Comparison of ENCODE assay signal across 14 cellular contexts in genomic region chr11:79314906-79315689, GRCh38.
DNase-seq lines count a peak whose midpoint lies in the region; ATAC-seq and TF ChIP-seq lines count a peak whose summit lies in the region.
"Had no signal": no experiment of that assay in that cellular context is flagged by ENCODE, and none has a peak within 500 bp of the region (broad histone marks: within the 10 kb centered on the region; RNA-seq: fewer than 3 reads in every experiment).

No MANE protein-coding gene starts in this region.

- CTCF ChIA-PET in MCF 10A (lab: Yijun Ruan, JAX), result interaction anchor here (0.6 to 1.1 kb wide), 3 partner anchors 9 to 224 kb away, joined by 3 read pairs; no protein-coding TSS in a partner anchor
- CTCF ChIA-PET in CD4-positive, alpha-beta memory T cell (lab: Charles Lee; ENCODE audit: partially characterized antibody), result no interaction called here

- H3K4me1 Mint-ChIP-seq in MCF 10A (ENCODE audit: insufficient read depth, unreplicated experiment), result peaks cover 3% of the 10 kb centered on the region
- H3K4me1 Mint-ChIP-seq in CD4-positive, alpha-beta memory T cell, result no peaks in the 10 kb centered on the region
- H3K4me1 Mint-ChIP-seq: activated naive CD4-positive, alpha-beta T cell treated with anti-CD3 and anti-CD28 coated beads, Interleukin-2, amount 50 U/mL, for 24 hours had no signal

- POLR2A ChIA-PET in MCF 10A (lab: Yijun Ruan, JAX), result interaction anchor here (0.6 kb wide), 1 partner anchor 72 kb away, joined by 3 read pairs; no protein-coding TSS in a partner anchor
- POLR2A ChIA-PET in CD4-positive, alpha-beta memory T cell (lab: Charles Lee; ENCODE audit: partially characterized antibody), result no interaction called here

- H3K27ac Mint-ChIP-seq in MCF 10A (ENCODE audit: low read depth, unreplicated experiment), result no peak overlapping the region
- H3K27ac Mint-ChIP-seq in CD4-positive, alpha-beta memory T cell, result no peak overlapping the region
- H3K27ac Mint-ChIP-seq: activated CD8-positive, alpha-beta T cell treated with anti-CD3 and anti-CD28 coated beads, Interleukin-2, amount 10 ng/mL, durations not matched to agents 7 days and 5 days; activated naive CD4-positive, alpha-beta T cell treated with anti-CD3 and anti-CD28 coated beads, Interleukin-2, amount 50 U/mL, for 24 hours; dendritic cell treated with granulocyte-macrophage colony-stimulating factor and Interleukin-4, amounts not matched to agents 40 ng/mL and 50 ng/mL, for 4 days had no signal

- H3K4me1 ChIP-seq in breast epithelium (no peaks in the 10 kb centered on the region), sigmoid colon (no peaks in the 10 kb centered on the region)
- H3K4me1 ChIP-seq in CD4-positive, alpha-beta memory T cell (ENCODE audit: insufficient read depth, low read length), result no peaks in the 10 kb centered on the region
- H3K4me1 ChIP-seq: suprapubic skin had no signal

- ATAC-seq in SK-N-SH treated with all-trans-retinoic acid at 6 μM for 48 hours, result 0 out of 3 replicates have a peak, but pooled peaks have one; percentile 39
- ATAC-seq: activated CD8-positive, alpha-beta T cell treated with anti-CD3 and anti-CD28 coated beads, Interleukin-2, amount 10 ng/mL, durations not matched to agents 7 days and 5 days had no signal

- DNase-seq in MCF 10A (ENCODE audit: unreplicated experiment), result peak; percentile 46
- no peak for DNase-seq in breast epithelium (ENCODE audit: low spot score in 2 of 2)
- peak; percentile 35 for DNase-seq in iPS DF 19.7 (ENCODE audit: low read depth, low spot score)
- no peak for DNase-seq in CD4-positive, alpha-beta memory T cell
- DNase-seq in sigmoid colon, result no peak
- DNase-seq in stimulated activated CD8-positive, alpha-beta memory T cell treated with anti-CD3 and anti-CD28 coated beads, Interleukin-4, amount 100 ng/mL, for 48 hours, result no peak
- no peak for DNase-seq in effector CD8-positive, alpha-beta T cell (lab: John Stamatoyannopoulos, UW)
- DNase-seq: activated CD8-positive, alpha-beta T cell treated with anti-CD3 and anti-CD28 coated beads, Interleukin-2, amount 10 ng/mL, durations not matched to agents 7 days and 5 days; MG63; NCI-H748 treated with DMSO at 0.1 percent for 48 hours had no signal

- H3K4me3 ChIP-seq in breast epithelium (no peak overlapping the region), sigmoid colon (no peak overlapping the region)
- no peak overlapping the region for H3K4me3 ChIP-seq in CD4-positive, alpha-beta memory T cell (ENCODE audit: low read length in 2 of 2)
- H3K4me3 ChIP-seq: MG63, suprapubic skin had no signal

- H3K27me3 Mint-ChIP-seq in MCF 10A (ENCODE audit: insufficient read depth, unreplicated experiment), result no peaks in the 10 kb centered on the region
- no peaks in the 10 kb centered on the region for H3K27me3 Mint-ChIP-seq in CD4-positive, alpha-beta memory T cell
- H3K27me3 Mint-ChIP-seq: activated naive CD4-positive, alpha-beta T cell treated with anti-CD3 and anti-CD28 coated beads, Interleukin-2, amount 50 U/mL, for 24 hours had no signal

- no peak for TF ChIP-seq EP300 in sigmoid colon (IDR thresholded peaks at IDR 0.05)

- H3K27ac ChIP-seq in breast epithelium, result no peak overlapping the region
- no peak overlapping the region for H3K27ac ChIP-seq in CD4-positive, alpha-beta memory T cell (ENCODE audit: low read depth, low read length)
- H3K27ac ChIP-seq in sigmoid colon, result no peak overlapping the region
- H3K27ac ChIP-seq: suprapubic skin had no signal

- H3K4me3 Mint-ChIP-seq in MCF 10A (ENCODE audit: unreplicated experiment), result no peak overlapping the region
- no peak overlapping the region for H3K4me3 Mint-ChIP-seq in CD4-positive, alpha-beta memory T cell
- H3K4me3 Mint-ChIP-seq: activated CD8-positive, alpha-beta T cell treated with anti-CD3 and anti-CD28 coated beads, Interleukin-2, amount 10 ng/mL, durations not matched to agents 7 days and 5 days; activated naive CD4-positive, alpha-beta T cell treated with anti-CD3 and anti-CD28 coated beads, Interleukin-2, amount 50 U/mL, for 24 hours; dendritic cell treated with granulocyte-macrophage colony-stimulating factor and Interleukin-4, amounts not matched to agents 40 ng/mL and 50 ng/mL, for 4 days had no signal

- BruUV-seq in MCF 10A (replicated peaks; lab: Mats Ljungman, UMichigan), result no TSS peak

- H3K36me3 ChIP-seq in breast epithelium (no peaks in the 10 kb centered on the region), sigmoid colon (no peaks in the 10 kb centered on the region)
- no peaks in the 10 kb centered on the region for H3K36me3 ChIP-seq in CD4-positive, alpha-beta memory T cell (ENCODE audit: insufficient read depth, low read length)
- H3K36me3 ChIP-seq: MG63, suprapubic skin had no signal

- WGBS in sigmoid colon, 2 donors, result 65 to 70% methylated on average over 8 of the region's 8 CpGs

- intact Hi-C loops in MCF 10A (cut with micrococcal nuclease), result no loop called here
- intact Hi-C loops in breast epithelium (cut with DNase I; ENCODE audit: low total_unique reads), result no loop called here
- intact Hi-C loops in CD4-positive, alpha-beta memory T cell (cut with micrococcal nuclease), result no loop called here
- intact Hi-C loops in sigmoid colon (cut with DNase I), result no loop called here

- H3K9me3 Mint-ChIP-seq in MCF 10A (ENCODE audit: unreplicated experiment), result no peaks in the 10 kb centered on the region
- H3K9me3 Mint-ChIP-seq in CD4-positive, alpha-beta memory T cell, result peaks cover 0 to 5% (median 1%) of the 10 kb centered on the region in 8 donors
- H3K9me3 Mint-ChIP-seq: activated naive CD4-positive, alpha-beta T cell treated with anti-CD3 and anti-CD28 coated beads, Interleukin-2, amount 50 U/mL, for 24 hours; dendritic cell treated with granulocyte-macrophage colony-stimulating factor and Interleukin-4, amounts not matched to agents 40 ng/mL and 50 ng/mL, for 4 days had no signal

- H3K27me3 ChIP-seq in breast epithelium, result no peaks in the 10 kb centered on the region
- no peaks in the 10 kb centered on the region for H3K27me3 ChIP-seq in CD4-positive, alpha-beta memory T cell (ENCODE audit: insufficient read depth, low read length)
- no peaks in the 10 kb centered on the region for H3K27me3 ChIP-seq in sigmoid colon
- H3K27me3 ChIP-seq: MG63, suprapubic skin had no signal

- H3K9me3 ChIP-seq in breast epithelium (no peaks in the 10 kb centered on the region), sigmoid colon (no peaks in the 10 kb centered on the region)
- H3K9me3 ChIP-seq in CD4-positive, alpha-beta memory T cell (ENCODE audit: control insufficient read depth in 1 of 2, low read length in 2 of 2), result no peaks in the 10 kb centered on the region
- H3K9me3 ChIP-seq: MG63, suprapubic skin had no signal

- TF ChIP-seq POLR2A in breast epithelium (IDR thresholded peaks at IDR 0.05), result no peak
- TF ChIP-seq POLR2A in sigmoid colon (IDR thresholded peaks at IDR 0.05), result no peak

- TF ChIP-seq CTCF in MCF 10A (IDR thresholded peaks at IDR 0.05; ENCODE audit: unreplicated experiment) (no peak), breast epithelium (IDR thresholded peaks at IDR 0.05) (no peak), sigmoid colon (IDR thresholded peaks at IDR 0.05) (no peak)

- no peaks in the 10 kb centered on the region for H3K36me3 Mint-ChIP-seq in MCF 10A (ENCODE audit: insufficient read depth, unreplicated experiment)
- no peaks in the 10 kb centered on the region for H3K36me3 Mint-ChIP-seq in CD4-positive, alpha-beta memory T cell
- H3K36me3 Mint-ChIP-seq: activated naive CD4-positive, alpha-beta T cell treated with anti-CD3 and anti-CD28 coated beads, Interleukin-2, amount 50 U/mL, for 24 hours had no signal

TF ChIP-seq in SK-N-SH treated with all-trans-retinoic acid at 6 μM for 48 hours, 23 proteins besides CTCF, POLR2A, EP300 and RAD21:
- TF ChIP-seq OSR1 (CRISPR knock-in tag; IDR thresholded peaks at IDR 0.05) (no peak), SNAI2 (CRISPR knock-in tag; IDR thresholded peaks at IDR 0.05) (no peak), ZNF565 (CRISPR knock-in tag; conservative IDR thresholded peaks at IDR 0.05; ENCODE audit: low read depth) (no peak), TOX (CRISPR knock-in tag; IDR thresholded peaks at IDR 0.05; ENCODE audit: borderline replicate concordance) (no peak)
TF ChIP-seq in SK-N-SH treated with all-trans-retinoic acid at 6 μM for 48 hours: peak in this region for 0.

Comparison
In these comparisons a context has a peak if more than half of its experiments do, and no peak if none do; other contexts are left out.
1. DNase-seq: peak in MCF 10A (single experiment) and iPS DF 19.7 (single experiment); none in breast epithelium (0 of 2), CD4-positive, alpha-beta memory T cell (0 of 5), sigmoid colon (single experiment), stimulated activated CD8-positive, alpha-beta memory T cell treated with anti-CD3 and anti-CD28 coated beads, Interleukin-4, amount 100 ng/mL, for 48 hours (single experiment) and effector CD8-positive, alpha-beta T cell (single experiment).